In the genomic region with DNA sequence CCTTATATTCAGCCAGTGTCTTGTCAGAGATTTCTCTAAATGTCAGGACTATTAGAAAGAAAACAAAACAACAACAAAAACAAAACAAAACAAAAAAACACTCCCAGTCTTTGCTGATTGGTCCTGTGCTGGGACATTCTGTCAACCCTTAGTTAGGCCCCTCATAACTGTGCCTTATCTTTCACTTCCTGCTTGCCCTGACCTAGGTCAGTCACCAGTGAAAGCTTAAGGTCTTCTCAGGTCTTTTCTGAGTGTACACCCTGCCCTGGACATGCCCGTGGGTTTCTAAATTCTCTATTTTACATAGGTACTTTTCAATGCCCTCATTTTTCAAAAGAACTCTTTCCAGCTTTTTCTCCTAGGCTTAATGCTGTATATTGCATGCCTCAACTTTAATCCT, we compare ENCODE assay signal across 16 cellular contexts.
DNase-seq lines count a peak whose midpoint lies in the region; ATAC-seq lines count a peak whose summit lies in the region.
"Had no signal": no experiment of that assay in that cellular context is flagged by ENCODE, and none has a peak within 500 bp of the region (broad histone marks: within the 10 kb centered on the region; RNA-seq: fewer than 3 reads in every experiment).

No MANE protein-coding gene starts in this region.

- H3K9me3 ChIP-seq in trophoblast cell (ENCODE audit: insufficient read depth, low read depth, low read length), result peaks cover 2% of the 10 kb centered on the region
- H3K9me3 ChIP-seq: A549 had no signal

- no peak overlapping the region for H4K8ac ChIP-seq in trophoblast cell (ENCODE audit: low read depth, low read length)

- H3K4me1 ChIP-seq in trophoblast cell (ENCODE audit: control insufficient read depth in 1 of 2, insufficient read depth in 2 of 2, low read length in 2 of 2), result peaks cover 0 to 2% of the 10 kb centered on the region in 2 experiments
- H3K4me1 ChIP-seq: A549 had no signal

- H2AFZ ChIP-seq in trophoblast cell (ENCODE audit: insufficient read depth, low read length, poor library complexity), result no peak overlapping the region
- H2AFZ ChIP-seq: GM23248 had no signal

- no peak overlapping the region for H3K18ac ChIP-seq in trophoblast cell (ENCODE audit: low read length)

- H2BK120ac ChIP-seq in trophoblast cell (ENCODE audit: insufficient read depth, low read length, poor library complexity), result no peak overlapping the region

- no peak overlapping the region for H3K4ac ChIP-seq in trophoblast cell (ENCODE audit: low read depth, low read length)

- H3K23ac ChIP-seq in trophoblast cell (ENCODE audit: low read length), result no peak overlapping the region

- H3K14ac ChIP-seq in trophoblast cell (ENCODE audit: low read length), result no peak overlapping the region

- no CpG with 5 or more reads among the region's 1 CpG for WGBS in trophoblast cell (ENCODE audit: extremely low coverage, insufficient coverage, insufficient read length)

- peak overlapping the region; percentile 58 for H2BK12ac ChIP-seq in trophoblast cell (ENCODE audit: low read length)

- DNase-seq in trophoblast cell, result no peak
- no peak for DNase-seq in UCSD-AML1 (lab: John Stamatoyannopoulos, UW; ENCODE audit: unreplicated experiment)
- DNase-seq: CD8-positive, alpha-beta T cell; COR-L47; DND-41; GDM1; GM23248 had no signal

- no peaks in the 10 kb centered on the region for H3K27me3 ChIP-seq in trophoblast cell (ENCODE audit: insufficient read depth, low read length)

- ATAC-seq in GM19023 (IDR thresholded peaks at IDR 0.05; ENCODE audit: unreplicated experiment) (peak; percentile 52), HG02610 (IDR thresholded peaks at IDR 0.05; ENCODE audit: unreplicated experiment) (peak; percentile 91), HG03442 (IDR thresholded peaks at IDR 0.05; ENCODE audit: unreplicated experiment) (peak; percentile 45), GM19328 (IDR thresholded peaks at IDR 0.05; ENCODE audit: unreplicated experiment) (no peak), GM19452 (IDR thresholded peaks at IDR 0.05; ENCODE audit: unreplicated experiment) (no peak), GM18868 (IDR thresholded peaks at IDR 0.05; ENCODE audit: unreplicated experiment) (no peak)
- ATAC-seq: A549; CD8-positive, alpha-beta T cell; HCT116 had no signal

- H3K4me2 ChIP-seq in trophoblast cell (ENCODE audit: low read length), result no peak overlapping the region
- H3K4me2 ChIP-seq: A549 had no signal

- no peak overlapping the region for H3K27ac ChIP-seq in trophoblast cell (ENCODE audit: low read depth, low read length)
- H3K27ac ChIP-seq: A549, GM23248, HL-60 had no signal

- no peak overlapping the region for H3K9ac ChIP-seq in trophoblast cell (ENCODE audit: low read length)
- H3K9ac ChIP-seq: GM23248 had no signal

- no peaks in the 10 kb centered on the region for H3K79me2 ChIP-seq in trophoblast cell (ENCODE audit: control insufficient read depth, insufficient read depth, low read length, poor library complexity)

- no peak overlapping the region for H4K91ac ChIP-seq in trophoblast cell (ENCODE audit: low read depth, low read length)

- no peak overlapping the region for H4K12ac ChIP-seq in trophoblast cell (ENCODE audit: low read depth, low read length)

- no peaks in the 10 kb centered on the region for H3K36me3 ChIP-seq in trophoblast cell (ENCODE audit: control insufficient read depth in 1 of 2, insufficient read depth in 2 of 2, low read length in 2 of 2)

- H2AK5ac ChIP-seq in trophoblast cell (ENCODE audit: low read length), result no peak overlapping the region

- peaks cover 8% of the 10 kb centered on the region for H3K79me1 ChIP-seq in trophoblast cell (ENCODE audit: low read length)

- no peak overlapping the region for H3K4me3 ChIP-seq in trophoblast cell (ENCODE audit: low read depth, low read length)
- H3K4me3 ChIP-seq: A549, GM23248 had no signal

- H2BK5ac ChIP-seq in trophoblast cell (ENCODE audit: low read depth, low read length, poor library complexity), result no peak overlapping the region

Comparison
In these comparisons a context has a peak if more than half of its experiments do, and no peak if none do; other contexts are left out.
1. ATAC-seq: peak in GM19023 (single experiment), HG02610 (single experiment) and HG03442 (single experiment); none in GM19328 (single experiment), GM19452 (single experiment) and GM18868 (single experiment).